Comparison of ENCODE assay signal across 14 cellular contexts in the genomic region with DNA sequence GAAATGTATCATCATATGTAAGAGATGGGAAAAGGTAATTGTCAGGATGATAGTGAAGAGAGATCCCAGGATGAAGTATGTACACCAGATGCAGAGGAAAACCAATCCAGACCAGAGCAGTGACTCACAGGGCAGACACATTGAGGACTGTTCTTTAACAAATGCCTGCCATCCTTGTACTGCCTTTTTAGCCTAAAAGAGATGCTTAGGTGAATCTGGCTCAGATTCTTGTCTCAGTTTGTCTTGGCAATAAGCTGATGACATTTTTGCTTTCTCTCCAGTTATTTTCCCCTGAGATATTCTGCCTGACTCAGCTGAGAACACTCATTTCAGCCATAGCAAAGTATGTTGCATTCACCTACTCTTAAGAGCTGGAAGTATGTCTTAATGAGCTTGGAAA.
DNase-seq lines count a peak whose midpoint lies in the region; ATAC-seq and TF ChIP-seq lines count a peak whose summit lies in the region.
"Had no signal": no experiment of that assay in that cellular context is flagged by ENCODE, and none has a peak within 500 bp of the region (broad histone marks: within the 10 kb centered on the region; RNA-seq: fewer than 3 reads in every experiment).

No MANE protein-coding gene starts in this region.

- peaks cover 6% of the 10 kb centered on the region for H3K9me3 ChIP-seq in mesodermal cell (ENCODE audit: control insufficient read depth, low read length)
- H3K9me3 ChIP-seq: A549 had no signal

- H3K4me3 ChIP-seq in choroid plexus epithelial cell (ENCODE audit: low read depth, low read length) (no peak overlapping the region), mesodermal cell (ENCODE audit: extremely low read depth, insufficient read depth, low read length, poor library complexity, severe bottlenecking) (no peak overlapping the region)
- H3K4me3 ChIP-seq: A549; BLaER1 treated with 17β-estradiol and CSF1 and Interleukin-3, amounts not matched to agents 10 nM and 100 nM had no signal

- no peaks in the 10 kb centered on the region for H3K4me1 ChIP-seq in mesodermal cell (ENCODE audit: control insufficient read depth, insufficient read depth, low read length, poor library complexity, severe bottlenecking)
- H3K4me1 ChIP-seq: A549 had no signal

- DNase-seq in RPMI7951 (ENCODE audit: low read depth) (peak; percentile 26), choroid plexus epithelial cell (ENCODE audit: low read depth) (peak; percentile 2)
- no peak for DNase-seq in activated naive CD4-positive, alpha-beta T cell (lab: John Stamatoyannopoulos, UW)
- no peak for DNase-seq in activated naive CD4-positive, alpha-beta T cell treated with anti-CD3 and anti-CD28 coated beads, Interleukin-2, amount 50 U/mL, for 16 hours
- no peak for DNase-seq in activated CD8-positive, alpha-beta memory T cell treated with anti-CD3 and anti-CD28 coated beads, Interleukin-2, amount 50 U/mL, for 48 hours
- DNase-seq: Calu3; CD8-positive, alpha-beta T cell; DMS79 treated with DMSO at 0.1 percent for 48 hours; GF-D8; H9 had no signal

- ATAC-seq in HG03457 (IDR thresholded peaks at IDR 0.05; ENCODE audit: unreplicated experiment), result no peak
- ATAC-seq: A549; CD8-positive, alpha-beta T cell had no signal

- no peak for TF ChIP-seq CTCF in choroid plexus epithelial cell (conservative IDR thresholded peaks at IDR 0.05; ENCODE audit: low read depth, low read length)

- peak overlapping the region; percentile 6 for H3K27ac ChIP-seq in mesodermal cell (ENCODE audit: low read depth, low read length, severe bottlenecking)
- H3K27ac ChIP-seq: A549; BLaER1 treated with 17β-estradiol and CSF1 and Interleukin-3, amounts not matched to agents 10 nM and 100 nM had no signal

- H3K36me3 ChIP-seq in mesodermal cell (ENCODE audit: control insufficient read depth, insufficient read depth, low read length), result no peaks in the 10 kb centered on the region
- H3K36me3 ChIP-seq: BLaER1 treated with 17β-estradiol and CSF1 and Interleukin-3, amounts not matched to agents 10 nM and 100 nM had no signal

Comparison
In these comparisons a context has a peak if more than half of its experiments do, and no peak if none do; other contexts are left out.
1. DNase-seq: peak in RPMI7951 (single experiment) and choroid plexus epithelial cell (single experiment); none in activated naive CD4-positive, alpha-beta T cell (0 of 4), activated naive CD4-positive, alpha-beta T cell treated with anti-CD3 and anti-CD28 coated beads, Interleukin-2, amount 50 U/mL, for 16 hours (single experiment) and activated CD8-positive, alpha-beta memory T cell treated with anti-CD3 and anti-CD28 coated beads, Interleukin-2, amount 50 U/mL, for 48 hours (single experiment).